Comparison of ENCODE assay signal across 1 cellular context in the genomic region with DNA sequence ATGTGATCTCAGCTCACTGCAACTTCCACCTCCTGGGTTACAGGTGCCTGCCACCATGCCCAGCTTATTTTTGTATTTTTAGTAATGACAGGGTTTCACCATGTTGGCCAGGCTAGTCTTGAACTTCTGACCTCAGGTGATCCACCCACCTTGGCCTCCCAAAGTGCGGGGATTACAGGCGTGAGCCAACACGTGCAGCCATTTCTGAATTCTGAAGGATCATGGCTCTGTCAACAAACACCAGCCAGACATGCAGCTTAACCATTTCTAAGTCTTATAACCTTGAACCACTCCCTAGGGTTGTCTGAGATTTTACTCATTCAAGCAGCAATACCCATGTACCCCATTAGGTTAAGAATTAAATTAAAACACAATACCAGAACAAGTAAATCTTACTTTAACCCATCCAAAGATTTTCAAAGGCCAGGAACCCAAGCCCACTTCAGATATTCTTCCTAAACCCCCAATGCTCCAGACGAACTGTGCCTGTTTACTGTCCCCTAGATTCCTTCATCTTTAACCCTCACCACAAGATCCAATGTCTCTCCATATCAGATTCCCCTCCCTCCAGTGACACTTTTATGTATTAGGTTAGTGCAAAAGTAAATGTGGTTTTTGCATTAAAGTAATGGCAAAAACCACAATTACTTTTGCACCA.
TF ChIP-seq lines count a peak whose summit lies in the region.

No MANE protein-coding gene starts in this region.

TF ChIP-seq in WTC11, 78 proteins besides CTCF, POLR2A, EP300 and RAD21 (continued from another document and continues in another):
- TF ChIP-seq STAT6 (CRISPR knock-in tag; conservative IDR thresholded peaks at IDR 0.05; ENCODE audit: low read depth) = no peak
- TF ChIP-seq TCF7 (CRISPR knock-in tag; IDR thresholded peaks at IDR 0.05; ENCODE audit: low read depth) = no peak
- TF ChIP-seq ZSCAN18 (CRISPR knock-in tag; IDR thresholded peaks at IDR 0.05) = no peak
- TF ChIP-seq IRF1 (CRISPR knock-in tag; IDR thresholded peaks at IDR 0.05) = no peak
- TF ChIP-seq KAT7 (CRISPR knock-in tag; IDR thresholded peaks at IDR 0.05; ENCODE audit: borderline replicate concordance) = no peak
- TF ChIP-seq, protein P1, sequence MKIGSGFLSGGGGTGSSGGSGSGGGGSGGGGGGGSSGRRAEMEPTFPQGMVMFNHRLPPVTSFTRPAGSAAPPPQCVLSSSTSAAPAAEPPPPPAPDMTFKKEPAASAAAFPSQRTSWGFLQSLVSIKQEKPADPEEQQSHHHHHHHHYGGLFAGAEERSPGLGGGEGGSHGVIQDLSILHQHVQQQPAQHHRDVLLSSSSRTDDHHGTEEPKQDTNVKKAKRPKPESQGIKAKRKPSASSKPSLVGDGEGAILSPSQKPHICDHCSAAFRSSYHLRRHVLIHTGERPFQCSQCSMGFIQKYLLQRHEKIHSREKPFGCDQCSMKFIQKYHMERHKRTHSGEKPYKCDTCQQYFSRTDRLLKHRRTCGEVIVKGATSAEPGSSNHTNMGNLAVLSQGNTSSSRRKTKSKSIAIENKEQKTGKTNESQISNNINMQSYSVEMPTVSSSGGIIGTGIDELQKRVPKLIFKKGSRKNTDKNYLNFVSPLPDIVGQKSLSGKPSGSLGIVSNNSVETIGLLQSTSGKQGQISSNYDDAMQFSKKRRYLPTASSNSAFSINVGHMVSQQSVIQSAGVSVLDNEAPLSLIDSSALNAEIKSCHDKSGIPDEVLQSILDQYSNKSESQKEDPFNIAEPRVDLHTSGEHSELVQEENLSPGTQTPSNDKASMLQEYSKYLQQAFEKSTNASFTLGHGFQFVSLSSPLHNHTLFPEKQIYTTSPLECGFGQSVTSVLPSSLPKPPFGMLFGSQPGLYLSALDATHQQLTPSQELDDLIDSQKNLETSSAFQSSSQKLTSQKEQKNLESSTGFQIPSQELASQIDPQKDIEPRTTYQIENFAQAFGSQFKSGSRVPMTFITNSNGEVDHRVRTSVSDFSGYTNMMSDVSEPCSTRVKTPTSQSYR (CRISPR knock-in tag; IDR thresholded peaks at IDR 0.05) = no peak
- TF ChIP-seq ZNF671 (CRISPR knock-in tag; IDR thresholded peaks at IDR 0.05) = peak; percentile 89
- TF ChIP-seq, protein P2, sequence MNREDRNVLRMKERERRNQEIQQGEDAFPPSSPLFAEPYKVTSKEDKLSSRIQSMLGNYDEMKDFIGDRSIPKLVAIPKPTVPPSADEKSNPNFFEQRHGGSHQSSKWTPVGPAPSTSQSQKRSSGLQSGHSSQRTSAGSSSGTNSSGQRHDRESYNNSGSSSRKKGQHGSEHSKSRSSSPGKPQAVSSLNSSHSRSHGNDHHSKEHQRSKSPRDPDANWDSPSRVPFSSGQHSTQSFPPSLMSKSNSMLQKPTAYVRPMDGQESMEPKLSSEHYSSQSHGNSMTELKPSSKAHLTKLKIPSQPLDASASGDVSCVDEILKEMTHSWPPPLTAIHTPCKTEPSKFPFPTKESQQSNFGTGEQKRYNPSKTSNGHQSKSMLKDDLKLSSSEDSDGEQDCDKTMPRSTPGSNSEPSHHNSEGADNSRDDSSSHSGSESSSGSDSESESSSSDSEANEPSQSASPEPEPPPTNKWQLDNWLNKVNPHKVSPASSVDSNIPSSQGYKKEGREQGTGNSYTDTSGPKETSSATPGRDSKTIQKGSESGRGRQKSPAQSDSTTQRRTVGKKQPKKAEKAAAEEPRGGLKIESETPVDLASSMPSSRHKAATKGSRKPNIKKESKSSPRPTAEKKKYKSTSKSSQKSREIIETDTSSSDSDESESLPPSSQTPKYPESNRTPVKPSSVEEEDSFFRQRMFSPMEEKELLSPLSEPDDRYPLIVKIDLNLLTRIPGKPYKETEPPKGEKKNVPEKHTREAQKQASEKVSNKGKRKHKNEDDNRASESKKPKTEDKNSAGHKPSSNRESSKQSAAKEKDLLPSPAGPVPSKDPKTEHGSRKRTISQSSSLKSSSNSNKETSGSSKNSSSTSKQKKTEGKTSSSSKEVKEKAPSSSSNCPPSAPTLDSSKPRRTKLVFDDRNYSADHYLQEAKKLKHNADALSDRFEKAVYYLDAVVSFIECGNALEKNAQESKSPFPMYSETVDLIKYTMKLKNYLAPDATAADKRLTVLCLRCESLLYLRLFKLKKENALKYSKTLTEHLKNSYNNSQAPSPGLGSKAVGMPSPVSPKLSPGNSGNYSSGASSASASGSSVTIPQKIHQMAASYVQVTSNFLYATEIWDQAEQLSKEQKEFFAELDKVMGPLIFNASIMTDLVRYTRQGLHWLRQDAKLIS (CRISPR knock-in tag; IDR thresholded peaks at IDR 0.05; ENCODE audit: borderline replicate concordance) = no peak
- no peak for TF ChIP-seq FOXK1 (CRISPR knock-in tag; IDR thresholded peaks at IDR 0.05)
- TF ChIP-seq SMAD3 (CRISPR knock-in tag; IDR thresholded peaks at IDR 0.05; ENCODE audit: borderline replicate concordance) = no peak
- TF ChIP-seq, protein P3, sequence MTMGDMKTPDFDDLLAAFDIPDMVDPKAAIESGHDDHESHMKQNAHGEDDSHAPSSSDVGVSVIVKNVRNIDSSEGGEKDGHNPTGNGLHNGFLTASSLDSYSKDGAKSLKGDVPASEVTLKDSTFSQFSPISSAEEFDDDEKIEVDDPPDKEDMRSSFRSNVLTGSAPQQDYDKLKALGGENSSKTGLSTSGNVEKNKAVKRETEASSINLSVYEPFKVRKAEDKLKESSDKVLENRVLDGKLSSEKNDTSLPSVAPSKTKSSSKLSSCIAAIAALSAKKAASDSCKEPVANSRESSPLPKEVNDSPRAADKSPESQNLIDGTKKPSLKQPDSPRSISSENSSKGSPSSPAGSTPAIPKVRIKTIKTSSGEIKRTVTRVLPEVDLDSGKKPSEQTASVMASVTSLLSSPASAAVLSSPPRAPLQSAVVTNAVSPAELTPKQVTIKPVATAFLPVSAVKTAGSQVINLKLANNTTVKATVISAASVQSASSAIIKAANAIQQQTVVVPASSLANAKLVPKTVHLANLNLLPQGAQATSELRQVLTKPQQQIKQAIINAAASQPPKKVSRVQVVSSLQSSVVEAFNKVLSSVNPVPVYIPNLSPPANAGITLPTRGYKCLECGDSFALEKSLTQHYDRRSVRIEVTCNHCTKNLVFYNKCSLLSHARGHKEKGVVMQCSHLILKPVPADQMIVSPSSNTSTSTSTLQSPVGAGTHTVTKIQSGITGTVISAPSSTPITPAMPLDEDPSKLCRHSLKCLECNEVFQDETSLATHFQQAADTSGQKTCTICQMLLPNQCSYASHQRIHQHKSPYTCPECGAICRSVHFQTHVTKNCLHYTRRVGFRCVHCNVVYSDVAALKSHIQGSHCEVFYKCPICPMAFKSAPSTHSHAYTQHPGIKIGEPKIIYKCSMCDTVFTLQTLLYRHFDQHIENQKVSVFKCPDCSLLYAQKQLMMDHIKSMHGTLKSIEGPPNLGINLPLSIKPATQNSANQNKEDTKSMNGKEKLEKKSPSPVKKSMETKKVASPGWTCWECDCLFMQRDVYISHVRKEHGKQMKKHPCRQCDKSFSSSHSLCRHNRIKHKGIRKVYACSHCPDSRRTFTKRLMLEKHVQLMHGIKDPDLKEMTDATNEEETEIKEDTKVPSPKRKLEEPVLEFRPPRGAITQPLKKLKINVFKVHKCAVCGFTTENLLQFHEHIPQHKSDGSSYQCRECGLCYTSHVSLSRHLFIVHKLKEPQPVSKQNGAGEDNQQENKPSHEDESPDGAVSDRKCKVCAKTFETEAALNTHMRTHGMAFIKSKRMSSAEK (CRISPR knock-in tag; IDR thresholded peaks at IDR 0.05; ENCODE audit: borderline replicate concordance) = peak; percentile 61; the same call in 1 of the 2 replicates
- TF ChIP-seq ATF1 (CRISPR knock-in tag; IDR thresholded peaks at IDR 0.05) = no peak
- TF ChIP-seq, protein P4, sequence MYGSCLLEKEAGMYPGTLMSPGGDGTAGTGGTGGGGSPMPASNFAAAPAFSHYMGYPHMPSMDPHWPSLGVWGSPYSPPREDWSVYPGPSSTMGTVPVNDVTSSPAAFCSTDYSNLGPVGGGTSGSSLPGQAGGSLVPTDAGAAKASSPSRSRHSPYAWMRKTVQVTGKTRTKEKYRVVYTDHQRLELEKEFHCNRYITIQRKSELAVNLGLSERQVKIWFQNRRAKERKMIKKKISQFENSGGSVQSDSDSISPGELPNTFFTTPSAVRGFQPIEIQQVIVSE (CRISPR knock-in tag; IDR thresholded peaks at IDR 0.05; ENCODE audit: borderline replicate concordance) = no peak
- no peak for TF ChIP-seq ZBTB21 (CRISPR knock-in tag; IDR thresholded peaks at IDR 0.05; ENCODE audit: borderline replicate concordance)
- no peak for TF ChIP-seq TP53 (CRISPR knock-in tag; IDR thresholded peaks at IDR 0.05)
- no peak for TF ChIP-seq CREM (CRISPR knock-in tag; IDR thresholded peaks at IDR 0.05)
- TF ChIP-seq ATF3 (CRISPR knock-in tag; conservative IDR thresholded peaks at IDR 0.05) = no peak
- TF ChIP-seq ZNF317 (CRISPR knock-in tag; IDR thresholded peaks at IDR 0.05; ENCODE audit: borderline replicate concordance, low read depth) = no peak
- no peak for TF ChIP-seq GTF2I (CRISPR knock-in tag; conservative IDR thresholded peaks at IDR 0.05)
- TF ChIP-seq HMGA2 (CRISPR knock-in tag; IDR thresholded peaks at IDR 0.05) = no peak
- TF ChIP-seq SMAD4 (CRISPR knock-in tag; IDR thresholded peaks at IDR 0.05) = no peak
- no peak for TF ChIP-seq ARID4B (CRISPR knock-in tag; IDR thresholded peaks at IDR 0.05; ENCODE audit: borderline replicate concordance)
- TF ChIP-seq ETV6 (CRISPR knock-in tag; IDR thresholded peaks at IDR 0.05) = no peak
- no peak for TF ChIP-seq JAZF1 (CRISPR knock-in tag; IDR thresholded peaks at IDR 0.05)
- no peak for TF ChIP-seq MXD4 (CRISPR knock-in tag; IDR thresholded peaks at IDR 0.05; ENCODE audit: borderline replicate concordance)
- no peak for TF ChIP-seq ZNF423 (CRISPR knock-in tag; IDR thresholded peaks at IDR 0.05)
- TF ChIP-seq ZNF219 (CRISPR knock-in tag; IDR thresholded peaks at IDR 0.05; ENCODE audit: borderline replicate concordance) = no peak
- no peak for TF ChIP-seq ZMAT4 (CRISPR knock-in tag; IDR thresholded peaks at IDR 0.05)
- TF ChIP-seq OVOL2 (CRISPR knock-in tag; IDR thresholded peaks at IDR 0.05; ENCODE audit: borderline replicate concordance) = no peak
